In genomic region chr7:1408466-1408865, GRCh38 we compare ENCODE assay signal across 16 cellular contexts. TPM values are rescaled to one million over a fixed set of nuclear protein-coding genes. Genes with fewer than 3 reads are reported as not detected.
DNase-seq lines count a peak whose midpoint lies in the region; ATAC-seq, FAIRE-seq and TF ChIP-seq lines count a peak whose summit lies in the region.
"Had no signal": no experiment of that assay in that cellular context is flagged by ENCODE, and none has a peak within 500 bp of the region (broad histone marks: within the 10 kb centered on the region; RNA-seq: fewer than 3 reads in every experiment).

No MANE protein-coding gene starts in this region.

- TF ChIP-seq EP300 in H1 (IDR thresholded peaks at IDR 0.05; ENCODE audit: borderline replicate concordance in 1 of 2, low read depth in 2 of 2, low read length in 2 of 2) = no peak

- ATAC-seq in IMR-90 (ENCODE audit: low read depth) (no peak), GM18867 (IDR thresholded peaks at IDR 0.05; ENCODE audit: unreplicated experiment) (no peak)
- ATAC-seq: GM23338, HCT116 had no signal

- no peak for TF ChIP-seq POLR2A in IMR-90 (IDR thresholded peaks at IDR 0.05; ENCODE audit: low read depth, low read length)
- no peak for TF ChIP-seq POLR2A in H1 (IDR thresholded peaks at IDR 0.05; ENCODE audit: control extremely low read depth in 1 of 2, low read depth in 2 of 2, low read length in 2 of 2)

- POLR2A ChIA-PET in IMR-90 (lab: Charles Lee; ENCODE audit: unreplicated experiment) = no interaction called here
- POLR2A ChIA-PET in H1 (lab: Charles Lee; ENCODE audit: partially characterized antibody) = interaction anchor here (1.5 kb wide), 1 partner anchor 11 kb away, joined by 3 read pairs; no protein-coding TSS in a partner anchor

- H4K91ac ChIP-seq in IMR-90 (ENCODE audit: insufficient read depth, low read depth, low read length) (no peak overlapping the region), H1 (replicated peaks; ENCODE audit: insufficient read length, low read length) (peak overlapping the region; percentile 80)

- H4K20me1 ChIP-seq in BLaER1 (no peaks in the 10 kb centered on the region), IMR-90 (ENCODE audit: insufficient read depth, low read length) (no peaks in the 10 kb centered on the region; the same call in 1 of the 2 replicates), H1 (replicated peaks in 1 of 2; ENCODE audit: control insufficient read depth in 1 of 2, insufficient read depth in 2 of 2, low read length in 2 of 2) (peaks cover 2 to 3% of the 10 kb centered on the region in 2 experiments)

- H3K4me2 ChIP-seq in BLaER1 = peak overlapping the region; percentile 72
- no peak overlapping the region for H3K4me2 ChIP-seq in IMR-90 (ENCODE audit: low read depth, low read length)
- H3K4me2 ChIP-seq in H1 (ENCODE audit: insufficient read depth in 1 of 2, low read depth in 2 of 2, low read length in 2 of 2) = no peak overlapping the region
- H3K4me2 ChIP-seq: GM23338 had no signal

- intact Hi-C loops in IMR-90 (cut with micrococcal nuclease) (no loop called here), colonic mucosa (cut with DNase I) (no loop called here)

- H3K23me2 ChIP-seq in H1 (ENCODE audit: low read depth, low read length) = peaks cover 2% of the 10 kb centered on the region; the same call in 1 of the 2 replicates

- H3K79me1 ChIP-seq in IMR-90 (ENCODE audit: low read depth in 1 of 2, low read length in 2 of 2) = no peaks in the 10 kb centered on the region
- H3K79me1 ChIP-seq in H1 (ENCODE audit: low read depth, low read length) = no peaks in the 10 kb centered on the region

- H3K9me3 ChIP-seq in BLaER1 (no peaks in the 10 kb centered on the region), IMR-90 (ENCODE audit: control insufficient read depth, insufficient read depth, low read length) (no peaks in the 10 kb centered on the region), H1 (ENCODE audit: insufficient read depth in 2 of 2, low read depth in 1 of 2, low read length in 1 of 2) (no peaks in the 10 kb centered on the region), colonic mucosa (no peaks in the 10 kb centered on the region)
- H3K9me3 ChIP-seq: BE2C had no signal

- no TSS peak for BruUV-seq in IMR-90 (replicated peaks; lab: Mats Ljungman, UMichigan)

- H3K9ac ChIP-seq in BLaER1 = no peak overlapping the region
- H3K9ac ChIP-seq in IMR-90 (ENCODE audit: low read depth, low read length) = no peak overlapping the region
- H3K9ac ChIP-seq in H1 (replicated peaks in 1 of 4; ENCODE audit: extremely low read depth in 1 of 4, low read depth in 3 of 4, low read length in 3 of 4) = no peak overlapping the region
- H3K9ac ChIP-seq in colonic mucosa (ENCODE audit: low read depth in 2 of 2, low read length in 2 of 2) = no peak overlapping the region

- H2AK5ac ChIP-seq in IMR-90 (ENCODE audit: low read depth, low read length) (no peak overlapping the region), H1 (ENCODE audit: low read depth, low read length) (no peak overlapping the region)

- no peaks in the 10 kb centered on the region for H3K79me2 ChIP-seq in H1 (ENCODE audit: control insufficient read depth in 1 of 2, insufficient read depth in 2 of 2, low read length in 2 of 2)

- H3K56ac ChIP-seq in IMR-90 (ENCODE audit: extremely low read depth, insufficient read depth, low read length) (no peak overlapping the region), H1 (replicated peaks; ENCODE audit: insufficient read length, low read depth, low read length) (no peak overlapping the region)

- peaks cover 44% of the 10 kb centered on the region for H3K27me3 ChIP-seq in BLaER1
- H3K27me3 ChIP-seq in IMR-90 (ENCODE audit: control insufficient read depth, insufficient read depth, low read length) = peaks cover 64% of the 10 kb centered on the region
- peaks cover 0 to 16% (median 14%) of the 10 kb centered on the region in 4 experiments; a peak in 5 of 7 replicates for H3K27me3 ChIP-seq in H1 (replicated peaks in 1 of 4; ENCODE audit: control insufficient read depth in 3 of 4, extremely low read depth in 1 of 4, insufficient read depth in 3 of 4, low read length in 3 of 4)
- H3K27me3 ChIP-seq in colonic mucosa = peaks cover 22% of the 10 kb centered on the region

- H2BK120ac ChIP-seq in IMR-90 (ENCODE audit: low read depth, low read length) (no peak overlapping the region), H1 (replicated peaks; ENCODE audit: low read depth, low read length) (no peak overlapping the region)

- 0 out of 2 replicates have a peak overlapping the region, but pooled peaks have one; percentile 12 for H2BK12ac ChIP-seq in H1 (ENCODE audit: low read depth, low read length)

- H3K4me3 ChIP-seq in BLaER1 = no peak overlapping the region
- no peak overlapping the region for H3K4me3 ChIP-seq in IMR-90 (ENCODE audit: insufficient read depth, low read depth, low read length)
- H3K4me3 ChIP-seq in H1 (ENCODE audit: extremely low read depth in 1 of 4, insufficient read depth in 2 of 4, low read depth in 3 of 4, low read length in 4 of 4) = no peak overlapping the region
- H3K4me3 ChIP-seq in colonic mucosa = no peak overlapping the region
- H3K4me3 ChIP-seq: GM23338 had no signal

- DNase-seq in IMR-90 (no peak), H1 (ENCODE audit: low read depth in 1 of 2, low spot score in 2 of 2) (no peak), colonic mucosa (no peak)
- DNase-seq in central memory CD4-positive, alpha-beta T cell = no peak
- DNase-seq: ACHN; BE2C; CD4-positive, alpha-beta memory T cell; DMS153; DMS79; GDM1 had no signal

- in situ Hi-C loops in IMR-90 (cut with MboI; ENCODE audit: low sequenced_read_pairs) = no loop called here

- no peak overlapping the region for H2BK20ac ChIP-seq in IMR-90 (ENCODE audit: low read depth, low read length)
- no peak overlapping the region for H2BK20ac ChIP-seq in H1 (ENCODE audit: low read length)

- TF ChIP-seq CTCF in IMR-90 (conservative IDR thresholded peaks at IDR 0.05; ENCODE audit: low read depth, low read length) (no peak), H1 (IDR thresholded peaks at IDR 0.05; ENCODE audit: control extremely low read depth in 1 of 3, insufficient read depth in 1 of 3, low read depth in 1 of 3, low read length in 3 of 3) (no peak), colonic mucosa (IDR thresholded peaks at IDR 0.05) (no peak)

- no peak overlapping the region for H3K18ac ChIP-seq in IMR-90 (ENCODE audit: low read depth, low read length)
- H3K18ac ChIP-seq in H1 (ENCODE audit: extremely low read depth, low read length) = no peak overlapping the region

- H3K27ac ChIP-seq in BLaER1 = no peak overlapping the region
- no peak overlapping the region for H3K27ac ChIP-seq in IMR-90 (ENCODE audit: insufficient read depth, low read length)
- no peak overlapping the region for H3K27ac ChIP-seq in H1 (ENCODE audit: low read depth, low read length)
- no peak overlapping the region for H3K27ac ChIP-seq in colonic mucosa

- no peak overlapping the region for H2BK5ac ChIP-seq in IMR-90 (ENCODE audit: low read depth, low read length, poor library complexity, severe bottlenecking)
- H2BK5ac ChIP-seq in H1 (ENCODE audit: low read depth, low read length) = no peak overlapping the region

- no peak for FAIRE-seq in H1 (lab: Jason Lieb, UNC)
- FAIRE-seq: GM12892, GM18507 had no signal

- H2AK9ac ChIP-seq in IMR-90 (replicated peaks; ENCODE audit: low read depth, low read length, poor library complexity) = no peak overlapping the region

- H3K4me1 ChIP-seq in BLaER1 = peaks cover 86% of the 10 kb centered on the region
- no peaks in the 10 kb centered on the region for H3K4me1 ChIP-seq in IMR-90 (ENCODE audit: control insufficient read depth, insufficient read depth, low read length)
- peaks cover 0 to 7% (median 3%) of the 10 kb centered on the region in 4 experiments; a peak in 6 of 7 replicates for H3K4me1 ChIP-seq in H1 (replicated peaks in 1 of 4; ENCODE audit: control insufficient read depth in 3 of 4, insufficient read depth in 4 of 4, low read length in 3 of 4)
- no peaks in the 10 kb centered on the region for H3K4me1 ChIP-seq in colonic mucosa
- H3K4me1 ChIP-seq: BE2C had no signal

- H3K23ac ChIP-seq in IMR-90 (ENCODE audit: low read depth, low read length) (no peak overlapping the region), H1 (ENCODE audit: insufficient read length) (no peak overlapping the region)

- no peaks in the 10 kb centered on the region for H3K9me1 ChIP-seq in IMR-90 (ENCODE audit: insufficient read depth, low read length)

- H2BK15ac ChIP-seq in IMR-90 (ENCODE audit: low read depth, low read length) (no peak overlapping the region), H1 (ENCODE audit: low read length) (no peak overlapping the region)

- dilution Hi-C loops in IMR-90 (cut with HindIII; ENCODE audit: low sequenced_read_pairs, unreplicated experiment) = no loop called here

- CTCF ChIA-PET in IMR-90 (lab: Yijun Ruan, JAX) = no interaction called here
- CTCF ChIA-PET in H1 (lab: Charles Lee; ENCODE audit: partially characterized antibody) = interaction anchor here (0.6 to 4.1 kb wide), 10 partner anchors 19 to 419 kb away, joined by 3 to 20 read pairs (median 5); no protein-coding TSS in a partner anchor

- 63% methylated on average over 3 of the region's 8 CpGs; no CpG with 5 or more reads in 1 of the 2 experiments for WGBS in IMR-90 (ENCODE audit: extremely low coverage in 2 of 2, insufficient read length in 1 of 2), 2 experiments
- WGBS in H1 (ENCODE audit: extremely low coverage in 1 of 2, insufficient coverage in 1 of 2, insufficient read length in 1 of 2, insufficient replicate concordance in 2 of 2, low coverage in 1 of 2, low lambda C conversion rate in 2 of 2, missing lambda C conversion rate in 1 of 2), 2 experiments = 90% methylated on average over 8 of the region's 8 CpGs; no CpG with 5 or more reads in 1 of the 2 experiments

- H3K14ac ChIP-seq in IMR-90 (replicated peaks; ENCODE audit: low read depth, low read length) (no peak overlapping the region), H1 (ENCODE audit: insufficient read length) (no peak overlapping the region)

- H3K36me3 ChIP-seq in BLaER1 = no peaks in the 10 kb centered on the region
- no peaks in the 10 kb centered on the region for H3K36me3 ChIP-seq in IMR-90 (ENCODE audit: control insufficient read depth, insufficient read depth, low read length)
- H3K36me3 ChIP-seq in H1 (ENCODE audit: control insufficient read depth in 2 of 4, insufficient read depth in 4 of 4, low read length in 3 of 4) = no peaks in the 10 kb centered on the region
- no peaks in the 10 kb centered on the region for H3K36me3 ChIP-seq in colonic mucosa
- H3K36me3 ChIP-seq: BE2C had no signal

- TF ChIP-seq RAD21 in IMR-90 (IDR thresholded peaks at IDR 0.05; ENCODE audit: low read length) = no peak
- no peak for TF ChIP-seq RAD21 in H1 (IDR thresholded peaks at IDR 0.05 in 1 of 2, conservative IDR thresholded peaks at IDR 0.05 in 1 of 2; ENCODE audit: low read depth in 2 of 2, low read length in 2 of 2)

- H4K5ac ChIP-seq in IMR-90 (ENCODE audit: low read depth, low read length) (no peak overlapping the region), H1 (ENCODE audit: insufficient read length, low read depth, low read length) (no peak overlapping the region)

- peak overlapping the region; percentile 10 for H2AFZ ChIP-seq in IMR-90 (replicated peaks; ENCODE audit: low read length, poor library complexity)
- no peak overlapping the region for H2AFZ ChIP-seq in H1 (ENCODE audit: low read length)
- H2AFZ ChIP-seq: GM23338 had no signal

- H3K4ac ChIP-seq in IMR-90 (ENCODE audit: low read depth, low read length) (no peak overlapping the region), H1 (replicated peaks; ENCODE audit: insufficient read length, low read depth, low read length) (no peak overlapping the region)

- H4K8ac ChIP-seq in IMR-90 (ENCODE audit: low read depth in 2 of 2, low read length in 2 of 2) = no peak overlapping the region
- no peak overlapping the region for H4K8ac ChIP-seq in H1 (ENCODE audit: extremely low read depth, insufficient read depth, low read length)

RNA-seq across cellular contexts. Expression of gene MICALL2, which starts 50.8 kb away (rescaled TPM):
- 6.1 and 6.6 TPM in 2 replicates for total RNA-seq in IMR-90 (2012; rRNA removed)
- polyA plus RNA-seq in IMR-90 (2012; rRNA removed) = 34.1 and 37.2 TPM in 2 replicates
- 14.3 and 22.8 TPM in 2 replicates for polyA plus RNA-seq in IMR-90 (2012; cell fraction: cytosol; rRNA removed)
- 294 and 597 TPM in 2 replicates for polyA plus RNA-seq in IMR-90 (2012; cell fraction: nucleus; rRNA removed; ENCODE audit: low replicate concordance)
- 7.7 and 8.5 TPM in 2 replicates for total RNA-seq in H1 (2021; fragmentation: NEBNext Ultra II Directional; extraction: Animal tissue kit (Norgen Biotek cat#: 25700))
- polyA plus RNA-seq in H1 (2011; rRNA removed) = 5.3 and 7.4 TPM in 2 replicates
- polyA plus RNA-seq in H1 (2011; cell fraction: cytosol; rRNA removed) = 7.2 TPM
- 64.5 TPM for polyA plus RNA-seq in H1 (2011; cell fraction: nucleus; rRNA removed)
- 4.7 to 12.0 TPM (median 11.0 TPM) in 4 replicates for polyA plus RNA-seq in H1 (2012, experiment 1 of 2)
- 4.4 TPM for polyA plus RNA-seq in H1 (2012, experiment 2 of 2)
- polyA plus RNA-seq in H1 (2013, experiment 1 of 2) = 8.1 TPM
- polyA plus RNA-seq in H1 (2013, experiment 2 of 2) = 6.8 TPM
- polyA minus RNA-seq in H1 (2011; rRNA and poly(A)+ RNA removed) = 8.8 and 9.6 TPM in 2 replicates
- polyA minus RNA-seq in H1 (2011; cell fraction: cytosol; rRNA and poly(A)+ RNA removed) = 5.7 TPM
- 14.6 TPM for polyA minus RNA-seq in H1 (2011; cell fraction: nucleus; rRNA and poly(A)+ RNA removed)
- total RNA-seq in colonic mucosa = 100 to 1,000 TPM in 1 of 2 donors, 10 to 100 TPM in 1; 62.8 to 117 TPM
